8 cellular contexts compared by ENCODE assay signal in genomic region chr7:139034855-139035587, GRCh38. TPM values are rescaled to one million over a fixed set of nuclear protein-coding genes. Genes with fewer than 3 reads are reported as not detected.
DNase-seq lines count a peak whose midpoint lies in the region; ATAC-seq and TF ChIP-seq lines count a peak whose summit lies in the region.

No MANE protein-coding gene starts in this region.

- POLR2A ChIA-PET in A673 (lab: Charles Lee; ENCODE audit: low non-redundant PET) (interaction anchor here (0.6 kb wide), 1 partner anchor 24 kb away, joined by 3 read pairs; no protein-coding TSS in a partner anchor), PC-3 (lab: Charles Lee; ENCODE audit: unreplicated experiment) (interaction anchor here (0.7 kb wide), 1 partner anchor 79 kb away, joined by 4 read pairs; no protein-coding TSS in a partner anchor)

- peaks cover 7% of the 10 kb centered on the region for H3K4me1 ChIP-seq in A673 (ENCODE audit: insufficient read depth, low read length, poor library complexity, severe bottlenecking)
- H3K4me1 ChIP-seq in PC-3 (ENCODE audit: insufficient read depth, low read length) = peaks cover 25% of the 10 kb centered on the region
- H3K4me1 ChIP-seq in iPS-20b (ENCODE audit: insufficient read depth, low read length) = peaks cover 11% of the 10 kb centered on the region; the same call in 1 of the 2 replicates
- H3K4me1 ChIP-seq in Karpas-422 (ENCODE audit: low read length) = no peaks in the 10 kb centered on the region

- BruUV-seq in A673 (replicated peaks; lab: Mats Ljungman, UMichigan) = no TSS peak
- BruUV-seq in PC-3 (replicated peaks; lab: Mats Ljungman, UMichigan) = no TSS peak

- H2AFZ ChIP-seq in PC-3 (ENCODE audit: low read length) (peak overlapping the region; percentile 82; the same call in 1 of the 2 replicates), Karpas-422 (ENCODE audit: low read length) (no peak overlapping the region)

- H3K9ac ChIP-seq in PC-3 (ENCODE audit: low read length) (peak overlapping the region; percentile 98), iPS-20b (ENCODE audit: low read depth, low read length) (peak overlapping the region; percentile 82; the same call in 1 of the 2 replicates), Karpas-422 (ENCODE audit: low read length) (no peak overlapping the region)

- H3K4me3 ChIP-seq in A673 (ENCODE audit: low read depth, low read length, poor library complexity, severe bottlenecking) (peak overlapping the region; percentile 93), PC-3 (ENCODE audit: low read length) (peak overlapping the region; percentile 94), iPS-20b (ENCODE audit: low read length) (peak overlapping the region; percentile 79), Karpas-422 (ENCODE audit: low read length) (no peak overlapping the region; the same call in 1 of the 2 replicates)

- no peaks in the 10 kb centered on the region for H3F3A ChIP-seq in PC-3 (ENCODE audit: low read length, unreplicated experiment)

- H3K27me3 ChIP-seq in A673 (replicated peaks; ENCODE audit: insufficient read depth, low read depth, low read length, poor library complexity) (no peaks in the 10 kb centered on the region), PC-3 (ENCODE audit: low read length) (no peaks in the 10 kb centered on the region), iPS-20b (ENCODE audit: insufficient read depth, low read length) (peaks cover 12% of the 10 kb centered on the region), Karpas-422 (ENCODE audit: low read length) (no peaks in the 10 kb centered on the region)

- CTCF ChIA-PET in A673 (lab: Charles Lee) (no interaction called here), PC-3 (lab: Charles Lee) (interaction anchor here (0.8 to 1.0 kb wide), 2 partner anchors 40 to 83 kb away, joined by 4 to 6 read pairs; no protein-coding TSS in a partner anchor)

- H3K4me2 ChIP-seq in PC-3 (ENCODE audit: low read length) = peak overlapping the region; percentile 98
- no peak overlapping the region for H3K4me2 ChIP-seq in Karpas-422 (ENCODE audit: low read depth, low read length, poor library complexity, severe bottlenecking)

- TF ChIP-seq CTCF in A673 (conservative IDR thresholded peaks at IDR 0.05; ENCODE audit: low read depth, low read length) = no peak; the same call in 1 of the 2 replicates
- TF ChIP-seq CTCF in PC-3 (conservative IDR thresholded peaks at IDR 0.05; ENCODE audit: low read depth, low read length) = no peak

- H3K79me2 ChIP-seq in PC-3 (ENCODE audit: low read length) = peaks cover 49% of the 10 kb centered on the region
- H3K79me2 ChIP-seq in Karpas-422 (ENCODE audit: low read length) = no peaks in the 10 kb centered on the region

- H3K9me3 ChIP-seq in A673 (ENCODE audit: low read depth, low read length, poor library complexity, severe bottlenecking) (no peaks in the 10 kb centered on the region), PC-3 (ENCODE audit: low read length) (no peaks in the 10 kb centered on the region), iPS-20b (ENCODE audit: insufficient read depth, low read depth, low read length) (no peaks in the 10 kb centered on the region), Karpas-422 (ENCODE audit: low read length) (no peaks in the 10 kb centered on the region)

- H3K36me3 ChIP-seq in A673 (ENCODE audit: insufficient read depth, low read length, poor library complexity, severe bottlenecking) = peaks cover 34% of the 10 kb centered on the region
- peaks cover 23% of the 10 kb centered on the region for H3K36me3 ChIP-seq in PC-3 (ENCODE audit: low read depth, low read length)
- peaks cover 26% of the 10 kb centered on the region for H3K36me3 ChIP-seq in iPS-20b (ENCODE audit: insufficient read depth, low read depth, low read length)
- H3K36me3 ChIP-seq in Karpas-422 (ENCODE audit: insufficient read depth, low read length) = no peaks in the 10 kb centered on the region

- H3K9me2 ChIP-seq in PC-3 (replicated peaks; ENCODE audit: low read length) (no peaks in the 10 kb centered on the region; the same call in 1 of the 2 replicates), Karpas-422 (replicated peaks; ENCODE audit: insufficient read depth, low read length) (no peaks in the 10 kb centered on the region)

- H4K20me1 ChIP-seq in PC-3 (ENCODE audit: low read length) (peaks cover 13% of the 10 kb centered on the region), Karpas-422 (ENCODE audit: insufficient read depth, low read depth, low read length) (no peaks in the 10 kb centered on the region)

- peak; percentile 62 for DNase-seq in A673 (ENCODE audit: low spot score)
- peak; percentile 16 for DNase-seq in PC-3
- DNase-seq in astrocyte of the hippocampus (ENCODE audit: low read depth, low spot score) = peak; percentile 50
- DNase-seq in stimulated activated CD4-positive, alpha-beta T cell treated with anti-CD3 and anti-CD28 coated beads, Interleukin-1b, Interleukin-23, amount 100 ng/mL, for 48 hours = peak; percentile 29
- DNase-seq in Karpas-422 = no peak

- ATAC-seq in GM18511 (IDR thresholded peaks at IDR 0.05; ENCODE audit: unreplicated experiment) (peak; percentile 52), HG03039 (IDR thresholded peaks at IDR 0.05; ENCODE audit: unreplicated experiment) (peak; percentile 27), PC-3 (peak; percentile 33)

- intact Hi-C loops in A673 (cut with micrococcal nuclease; ENCODE audit: unreplicated experiment) (no loop called here), PC-3 (cut with micrococcal nuclease) (loop anchor here (5.0 kb wide), 1 partner anchor 143 kb away; no protein-coding TSS in a partner anchor)

- peak overlapping the region; percentile 95 for H3K27ac ChIP-seq in A673 (ENCODE audit: low read depth, low read length, poor library complexity, severe bottlenecking)
- peak overlapping the region; percentile 78 for H3K27ac ChIP-seq in PC-3 (ENCODE audit: low read length)
- H3K27ac ChIP-seq in iPS-20b (ENCODE audit: low read length) = no peak overlapping the region
- no peak overlapping the region for H3K27ac ChIP-seq in Karpas-422 (ENCODE audit: low read length)

RNA-seq across cellular contexts. Expression of gene ZC3HAV1L, which starts 0.8 kb away (rescaled TPM):
- total RNA-seq in A673 (2021) = 35.3 and 36.5 TPM in 2 replicates
- 8.2 and 8.7 TPM in 2 replicates for total RNA-seq in PC-3 (2014; rRNA removed)
- total RNA-seq in Karpas-422 (2014; rRNA removed; shearing (Covaris generic); ENCODE audit: low replicate concordance) = 0.25 TPM in 1 of 2 replicates, not detected in the other

RNA-seq across cellular contexts. Expression of gene KIAA1549, which starts 53.8 kb away (rescaled TPM):
- total RNA-seq in A673 (2021) (2.5 and 4.2 TPM in 2 replicates), PC-3 (2014; rRNA removed) (7.5 and 8.2 TPM in 2 replicates)
- not detected in 2 replicates for total RNA-seq in Karpas-422 (2014; rRNA removed; shearing (Covaris generic); ENCODE audit: low replicate concordance)

Comparison
In these comparisons a context has a peak if more than half of its experiments do, and no peak if none do; other contexts are left out.
1. H3K27ac ChIP-seq: peak in A673 (single experiment) and PC-3 (single experiment); none in iPS-20b (single experiment) and Karpas-422 (single experiment).
2. Peak in every context shown above with its lines, with median percentiles within 50 percentile points of each other: ATAC-seq.